In genomic region chrX:154096140-154097002, GRCh38 we compare ENCODE assay signal across 1 cellular context.
TF ChIP-seq lines count a peak whose summit lies in the region.

No MANE protein-coding gene starts in this region.

TF ChIP-seq in HepG2, 621 proteins besides CTCF, POLR2A, EP300 and RAD21:
- TF ChIP-seq ZBTB37 (CRISPR knock-in tag; IDR thresholded peaks at IDR 0.05) = no peak
- TF ChIP-seq PBX2 (CRISPR knock-in tag; IDR thresholded peaks at IDR 0.05) = no peak
- peak; percentile 51 for TF ChIP-seq ZNF687 (CRISPR knock-in tag; IDR thresholded peaks at IDR 0.05)
- 0 out of 2 replicates have a peak, but pooled peaks have one; percentile 25 for TF ChIP-seq TEF (CRISPR knock-in tag; IDR thresholded peaks at IDR 0.05)
- no peak for TF ChIP-seq KDM5A (IDR thresholded peaks at IDR 0.05; ENCODE audit: borderline replicate concordance, low read length)
